16 cellular contexts compared by ENCODE assay signal in the genomic region with DNA sequence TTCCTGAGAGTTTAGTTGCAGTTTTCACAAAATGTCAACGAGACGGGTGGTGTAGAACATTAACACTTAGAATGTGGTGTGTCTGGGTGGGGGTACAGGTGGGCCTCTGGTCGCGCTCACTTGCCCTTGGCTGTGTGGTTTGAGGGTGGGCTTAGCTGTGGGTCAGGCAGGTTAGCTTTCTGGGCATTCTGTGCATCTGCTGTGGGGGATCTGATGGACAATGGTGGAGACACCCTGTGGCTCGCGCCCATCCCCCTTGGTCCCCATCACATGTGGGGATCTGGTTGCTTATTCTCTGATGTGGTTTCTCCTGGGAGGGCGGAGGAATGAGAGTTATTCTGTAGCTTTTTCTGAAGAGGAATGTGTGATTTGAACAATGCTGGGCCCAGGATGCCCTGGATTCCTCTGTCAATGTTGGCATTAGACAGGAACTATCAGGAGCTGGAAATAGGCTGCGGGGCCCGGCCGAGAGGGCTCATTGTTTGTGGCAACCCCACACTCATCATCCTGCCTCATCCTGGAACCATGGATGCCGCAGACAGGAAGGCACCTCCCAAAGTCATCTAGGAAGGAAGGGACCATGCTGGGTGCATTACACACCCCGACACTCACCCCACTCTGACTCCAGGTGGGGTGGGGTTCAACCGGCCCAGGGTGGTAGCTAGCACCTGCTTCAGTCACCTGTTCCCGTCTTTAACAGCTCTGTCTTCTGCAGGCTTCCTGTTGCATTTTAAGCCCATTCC.
"Had no signal": no experiment of that assay in that cellular context is flagged by ENCODE, and none has a peak within 500 bp of the region (broad histone marks: within the 10 kb centered on the region; RNA-seq: fewer than 3 reads in every experiment).

No MANE protein-coding gene starts in this region.

- DNase-seq: activated CD4-positive, alpha-beta T cell treated with anti-CD3 and anti-CD28 coated beads for 4 hours; activated CD8-positive, alpha-beta T cell treated with anti-CD3 and anti-CD28 coated beads, Interleukin-2, amount 10 ng/mL, durations not matched to agents 7 days and 5 days; activated naive CD4-positive, alpha-beta T cell; activated naive CD8-positive, alpha-beta T cell treated with anti-CD3 and anti-CD28 coated beads, Interleukin-2, amount 50 U/mL, for 24 hours; immature natural killer cell; left cardiac atrium; mucosa of descending colon; sigmoid colon; stimulated activated CD4-positive, alpha-beta T cell treated with anti-CD3 and anti-CD28 coated beads, Interleukin-2, amount 100 ng/mL, for 48 hours; stimulated activated naive CD8-positive, alpha-beta T cell treated with anti-CD3 and anti-CD28 coated beads, Interleukin-15, amount 100 ng/mL, for 72 hours had no signal

- H3K36me3 Mint-ChIP-seq: immature natural killer cell had no signal

- H3K4me3 Mint-ChIP-seq: activated CD8-positive, alpha-beta T cell treated with anti-CD3 and anti-CD28 coated beads, Interleukin-2, amount 10 ng/mL, durations not matched to agents 7 days and 5 days; activated naive CD8-positive, alpha-beta T cell treated with anti-CD3 and anti-CD28 coated beads, Interleukin-2, amount 50 U/mL, for 24 hours; activated T-helper 1 cell treated with anti-CD3 and anti-CD28 coated beads, Interleukin-12 subunit alpha, Interleukin-12 subunit beta, Interleukin-2, Interleukin-4 antibody, amounts not matched to agents 30 ng/mL and 10 ng/mL and 1 ng/mL, durations not matched to agents 14 hours and 24 hours and 36 hours; immature natural killer cell; nephron; stimulated activated naive CD8-positive, alpha-beta T cell treated with anti-CD3 and anti-CD28 coated beads, Interleukin-15, amount 100 ng/mL, for 72 hours had no signal

- H3K4me1 Mint-ChIP-seq: immature natural killer cell; stimulated activated naive CD8-positive, alpha-beta T cell treated with anti-CD3 and anti-CD28 coated beads, Interleukin-15, amount 100 ng/mL, for 72 hours had no signal

- ATAC-seq: activated CD8-positive, alpha-beta T cell treated with anti-CD3 and anti-CD28 coated beads, Interleukin-2, amount 10 ng/mL, durations not matched to agents 7 days and 5 days; activated naive CD8-positive, alpha-beta T cell treated with anti-CD3 and anti-CD28 coated beads, Interleukin-2, amount 50 U/mL, for 24 hours; left cardiac atrium; mucosa of descending colon; stimulated activated naive CD8-positive, alpha-beta T cell treated with anti-CD3 and anti-CD28 coated beads, Interleukin-15, amount 100 ng/mL, for 72 hours had no signal

- H3K27ac ChIP-seq: ascending aorta, cardiac muscle cell, foreskin keratinocyte, sigmoid colon, thoracic aorta had no signal

- H3K9me3 ChIP-seq: ascending aorta, mucosa of descending colon, sigmoid colon, thoracic aorta had no signal

- H3K36me3 ChIP-seq: ascending aorta, cardiac muscle cell, sigmoid colon, thoracic aorta had no signal

- H3K4me1 ChIP-seq: ascending aorta, foreskin keratinocyte, sigmoid colon had no signal

- H3K9me3 Mint-ChIP-seq: activated naive CD8-positive, alpha-beta T cell treated with anti-CD3 and anti-CD28 coated beads, Interleukin-2, amount 50 U/mL, for 24 hours; activated T-helper 1 cell treated with anti-CD3 and anti-CD28 coated beads, Interleukin-12 subunit alpha, Interleukin-12 subunit beta, Interleukin-2, Interleukin-4 antibody, amounts not matched to agents 30 ng/mL and 10 ng/mL and 1 ng/mL, durations not matched to agents 14 hours and 24 hours and 36 hours; immature natural killer cell; nephron; stimulated activated naive CD8-positive, alpha-beta T cell treated with anti-CD3 and anti-CD28 coated beads, Interleukin-15, amount 100 ng/mL, for 72 hours had no signal

- H3K4me3 ChIP-seq: ascending aorta, cardiac muscle cell, mucosa of descending colon, sigmoid colon, thoracic aorta had no signal

- H3K27ac Mint-ChIP-seq: activated CD8-positive, alpha-beta T cell treated with anti-CD3 and anti-CD28 coated beads, Interleukin-2, amount 10 ng/mL, durations not matched to agents 7 days and 5 days; activated naive CD8-positive, alpha-beta T cell treated with anti-CD3 and anti-CD28 coated beads, Interleukin-2, amount 50 U/mL, for 24 hours; activated T-helper 1 cell treated with anti-CD3 and anti-CD28 coated beads, Interleukin-12 subunit alpha, Interleukin-12 subunit beta, Interleukin-2, Interleukin-4 antibody, amounts not matched to agents 30 ng/mL and 10 ng/mL and 1 ng/mL, durations not matched to agents 14 hours and 24 hours and 36 hours; immature natural killer cell; stimulated activated naive CD8-positive, alpha-beta T cell treated with anti-CD3 and anti-CD28 coated beads, Interleukin-15, amount 100 ng/mL, for 72 hours had no signal

- H3K27me3 ChIP-seq: ascending aorta, cardiac muscle cell, foreskin keratinocyte, sigmoid colon had no signal
